8 cellular contexts compared by ENCODE assay signal in genomic region chr20:51456511-51457280, GRCh38.
DNase-seq lines count a peak whose midpoint lies in the region; ATAC-seq and TF ChIP-seq lines count a peak whose summit lies in the region.

No MANE protein-coding gene starts in this region.

- H3K4me1 Mint-ChIP-seq in activated naive CD8-positive, alpha-beta T cell (ENCODE audit: low read depth) = peaks cover 19% of the 10 kb centered on the region

- no peak for TF ChIP-seq CTCF in ovary (IDR thresholded peaks at IDR 0.05)

- H3K9me3 ChIP-seq in ovary = no peaks in the 10 kb centered on the region

- no peak overlapping the region for H3K4me3 ChIP-seq in ovary

- H3K4me3 Mint-ChIP-seq in activated naive CD8-positive, alpha-beta T cell = no peak overlapping the region

- TF ChIP-seq POLR2A in ovary (IDR thresholded peaks at IDR 0.05) = no peak

- H3K4me1 ChIP-seq in ovary (ENCODE audit: insufficient read depth) = peaks cover 8% of the 10 kb centered on the region

- no peaks in the 10 kb centered on the region for H3K27me3 Mint-ChIP-seq in activated naive CD8-positive, alpha-beta T cell

- TF ChIP-seq EP300 in ovary (IDR thresholded peaks at IDR 0.05) = no peak

- peak overlapping the region; percentile 50 for H3K27ac Mint-ChIP-seq in activated naive CD8-positive, alpha-beta T cell

- intact Hi-C loops in Right ventricle myocardium inferior (cut with DNase I) (loop anchor here (2.0 to 5.0 kb wide), 4 partner anchors 34 to 106 kb away; no protein-coding TSS in a partner anchor), ovary (cut with DNase I) (loop anchor here in 1 of 4 donors (10.0 kb wide), 1 partner anchor 108 kb away; no protein-coding TSS in a partner anchor)

- no peaks in the 10 kb centered on the region for H3K9me3 Mint-ChIP-seq in activated naive CD8-positive, alpha-beta T cell (ENCODE audit: low read depth)

- H3K27ac ChIP-seq in ovary = peak overlapping the region; percentile 46

- peak; percentile 98 for ATAC-seq in Right ventricle myocardium inferior

- 4 to 8% (median 6%) methylated on average over 13 to 16 of the region's 16 CpGs for WGBS in ovary, 3 donors

- peaks cover 36% of the 10 kb centered on the region for H3K36me3 Mint-ChIP-seq in activated naive CD8-positive, alpha-beta T cell

- H3K27me3 ChIP-seq in ovary = no peaks in the 10 kb centered on the region

- no peaks in the 10 kb centered on the region for H3K36me3 ChIP-seq in ovary

- peak; percentile 82 for DNase-seq in DMS 273 treated with DMSO at 0.1 percent for 48 hours (lab: John Stamatoyannopoulos, UW)
- DNase-seq in NCI-H1105 (lab: John Stamatoyannopoulos, UW) = peak; percentile 95
- peak; percentile 95 for DNase-seq in Right ventricle myocardium inferior (ENCODE audit: missing footprints)
- DNase-seq in ovary = peak; percentile 97 to 99 (median 98)
- no peak for DNase-seq in NOMO-1 treated with dmso at 0.1 percent for 144 hours (lab: John Stamatoyannopoulos, UW; ENCODE audit: unreplicated experiment)
- DNase-seq in activated CD8-positive, alpha-beta memory T cell treated with anti-CD3 and anti-CD28 coated beads, Interleukin-2, amount 50 U/mL, for 48 hours = no peak
- DNase-seq in T-helper 2 cell = no peak

Comparison
In these comparisons a context has a peak if more than half of its experiments do, and no peak if none do; other contexts are left out.
1. DNase-seq: peak in DMS 273 treated with DMSO at 0.1 percent for 48 hours (single experiment), NCI-H1105 (single experiment), Right ventricle myocardium inferior (single experiment) and ovary (5 of 5); none in NOMO-1 treated with dmso at 0.1 percent for 144 hours (single experiment), activated CD8-positive, alpha-beta memory T cell treated with anti-CD3 and anti-CD28 coated beads, Interleukin-2, amount 50 U/mL, for 48 hours (single experiment) and T-helper 2 cell (0 of 5).